Comparison of ENCODE assay signal across 9 cellular contexts in genomic region chr9:134378901-134379338, GRCh38. TPM values are rescaled to one million over a fixed set of nuclear protein-coding genes. Genes with fewer than 3 reads are reported as not detected.
DNase-seq lines count a peak whose midpoint lies in the region; ATAC-seq and TF ChIP-seq lines count a peak whose summit lies in the region.
"Had no signal": no experiment of that assay in that cellular context is flagged by ENCODE, and none has a peak within 500 bp of the region (broad histone marks: within the 10 kb centered on the region; RNA-seq: fewer than 3 reads in every experiment).

No MANE protein-coding gene starts in this region.

- no peaks in the 10 kb centered on the region for H3K27me3 ChIP-seq in SJCRH30
- no peaks in the 10 kb centered on the region for H3K27me3 ChIP-seq in prostate gland (replicated peaks; ENCODE audit: insufficient read depth)

- no peak for TF ChIP-seq CTCF in fibroblast of villous mesenchyme (IDR thresholded peaks at IDR 0.05; ENCODE audit: insufficient read depth, low read depth, low read length)
- peak in 2 of 4 experiments; percentile 3 to 6 for TF ChIP-seq CTCF in prostate gland (IDR thresholded peaks at IDR 0.05)

- H3K4me3 ChIP-seq in SJCRH30 (no peak overlapping the region), fibroblast of villous mesenchyme (ENCODE audit: low read depth, low read length) (no peak overlapping the region), prostate gland (no peak overlapping the region)

- 22% methylated on average over 11 of the region's 11 CpGs for WGBS in prostate gland

- H3K27ac ChIP-seq in SJCRH30 (no peak overlapping the region), prostate gland (peak overlapping the region; percentile 87 to 95)

- no peak for ATAC-seq in HG03175 (IDR thresholded peaks at IDR 0.05; ENCODE audit: unreplicated experiment)

- H3K4me1 ChIP-seq in SJCRH30 (peaks cover 27% of the 10 kb centered on the region), prostate gland (replicated peaks) (peaks cover 73% of the 10 kb centered on the region)

- intact Hi-C loops in prostate gland (cut with DNase I), result loop anchor here (5.0 kb wide), 1 partner anchor 58 kb away; no protein-coding TSS in a partner anchor

- TF ChIP-seq POLR2A in prostate gland (IDR thresholded peaks at IDR 0.05), result peak; percentile 63

- H3K36me3 ChIP-seq in SJCRH30, result no peaks in the 10 kb centered on the region
- H3K36me3 ChIP-seq in prostate gland, result no peaks in the 10 kb centered on the region

- H3K9me3 ChIP-seq in SJCRH30 (replicated peaks) (no peaks in the 10 kb centered on the region), prostate gland (no peaks in the 10 kb centered on the region)

- DNase-seq in EH (ENCODE audit: low read depth) (peak; percentile 76), SJCRH30 (peak; percentile 54 to 62), fibroblast of villous mesenchyme (ENCODE audit: low read depth) (peak; percentile 41), prostate gland (ENCODE audit: low spot score) (peak; percentile 94), SKM-1 (lab: John Stamatoyannopoulos, UW; ENCODE audit: unreplicated experiment) (no peak)
- DNase-seq in activated naive CD4-positive, alpha-beta T cell (lab: John Stamatoyannopoulos, UW), result no peak
- DNase-seq in stimulated activated CD4-positive, alpha-beta T cell treated with anti-CD3 and anti-CD28 coated beads, Interleukin-15, amount 100 ng/mL, for 24 hours, result no peak
- DNase-seq: effector memory CD4-positive, alpha-beta T cell had no signal

RNA-seq across cellular contexts. Expression of gene RXRA, which starts 52.7 kb away (rescaled TPM):
- 37.0 and 39.1 TPM in 2 replicates for total RNA-seq in SJCRH30 (2014; rRNA removed; shearing (Covaris generic))
- total RNA-seq in fibroblast of villous mesenchyme (14.2 and 16.0 TPM in 2 replicates), prostate gland (10 to 100 TPM; 69.5 to 84.1 TPM)

Comparison
In these comparisons a context has a peak if more than half of its experiments do, and no peak if none do; other contexts are left out.
1. DNase-seq: peak in EH (single experiment), SJCRH30 (2 of 2), fibroblast of villous mesenchyme (single experiment) and prostate gland (single experiment); none in activated naive CD4-positive, alpha-beta T cell (0 of 4), SKM-1 (single experiment) and stimulated activated CD4-positive, alpha-beta T cell treated with anti-CD3 and anti-CD28 coated beads, Interleukin-15, amount 100 ng/mL, for 24 hours (single experiment).